19 cellular contexts compared by ENCODE assay signal in the genomic region with DNA sequence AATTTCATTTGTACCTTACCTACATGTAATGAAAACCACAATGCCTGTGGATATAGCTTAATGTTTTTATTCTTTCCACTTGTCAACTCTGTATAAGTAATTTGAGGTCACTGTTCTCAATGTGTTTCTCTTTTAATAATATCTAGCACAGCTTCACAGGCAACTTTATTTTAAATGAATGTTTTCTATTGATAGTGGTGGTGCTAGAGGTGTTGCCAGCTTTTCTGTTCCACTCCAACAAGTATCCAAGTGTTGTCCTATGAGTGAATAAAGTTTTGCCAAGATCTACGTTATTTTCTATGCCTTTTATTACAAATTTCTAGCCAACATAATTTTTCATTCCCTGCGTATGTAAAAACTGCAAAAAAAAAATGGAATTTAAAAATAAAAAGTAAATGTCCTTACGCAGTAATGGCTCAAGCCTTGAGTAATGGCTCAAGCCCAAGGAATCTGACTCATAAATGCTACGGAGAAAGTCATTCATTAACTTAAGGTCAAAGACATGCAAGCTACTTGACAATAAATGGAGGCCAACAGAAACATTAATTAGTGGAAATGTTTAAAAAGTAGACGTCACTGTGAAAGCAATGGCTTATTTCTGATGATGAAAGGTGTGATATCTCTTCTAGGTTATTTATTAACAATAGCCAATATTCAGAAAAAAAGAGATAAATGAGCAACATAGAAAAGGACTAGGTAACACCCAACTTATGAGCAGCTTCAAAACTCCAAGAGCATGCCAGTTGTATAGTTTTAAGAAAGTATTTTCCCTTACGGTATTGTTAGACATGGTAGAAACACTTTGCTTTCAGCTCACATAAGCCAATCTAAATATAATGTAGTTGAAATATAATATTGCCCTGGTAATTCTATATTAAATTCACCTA.
DNase-seq lines count a peak whose midpoint lies in the region; ATAC-seq, FAIRE-seq and TF ChIP-seq lines count a peak whose summit lies in the region.
"Had no signal": no experiment of that assay in that cellular context is flagged by ENCODE, and none has a peak within 500 bp of the region (broad histone marks: within the 10 kb centered on the region; RNA-seq: fewer than 3 reads in every experiment).

No MANE protein-coding gene starts in this region.

- no peak for TF ChIP-seq EP300 in stomach (IDR thresholded peaks at IDR 0.05)

- H3K4me3 Mint-ChIP-seq in Calu3 (ENCODE audit: low read depth, unreplicated experiment): no peak overlapping the region
- no peak overlapping the region for H3K4me3 Mint-ChIP-seq in astrocyte (ENCODE audit: unreplicated experiment)
- H3K4me3 Mint-ChIP-seq in activated T-cell treated with anti-CD3 and anti-CD28 coated beads, Interleukin-2, amount 50 U/mL, for 24 hours: no peak overlapping the region
- H3K4me3 Mint-ChIP-seq: CD8-positive, alpha-beta memory T cell; neural crest cell had no signal

- no peaks in the 10 kb centered on the region for H3K79me2 ChIP-seq in astrocyte (ENCODE audit: insufficient read depth, low read length)

- no TSS peak for BruUV-seq in Calu3 (replicated peaks; lab: Mats Ljungman, UMichigan)

- peak overlapping the region; percentile 42 for H3K27ac Mint-ChIP-seq in Calu3 (ENCODE audit: unreplicated experiment)
- peak overlapping the region; percentile 15 for H3K27ac Mint-ChIP-seq in astrocyte (ENCODE audit: unreplicated experiment)
- H3K27ac Mint-ChIP-seq in activated T-cell treated with anti-CD3 and anti-CD28 coated beads, Interleukin-2, amount 50 U/mL, for 24 hours: no peak overlapping the region
- H3K27ac Mint-ChIP-seq: CD8-positive, alpha-beta memory T cell had no signal

- no peak for FAIRE-seq in astrocyte (lab: Jason Lieb, UNC)

- no peaks in the 10 kb centered on the region for H4K20me1 ChIP-seq in astrocyte (ENCODE audit: insufficient read depth, low read length)

- H3K4me1 ChIP-seq in astrocyte (ENCODE audit: insufficient read depth, low read length) (no peaks in the 10 kb centered on the region), stomach (peaks cover 0 to 5% (median 0%) of the 10 kb centered on the region in 4 donors)
- H3K4me1 ChIP-seq: right atrium auricular region had no signal

- no peaks in the 10 kb centered on the region for H3K9me3 Mint-ChIP-seq in Calu3 (ENCODE audit: low read depth, unreplicated experiment)
- no peaks in the 10 kb centered on the region for H3K9me3 Mint-ChIP-seq in astrocyte (ENCODE audit: unreplicated experiment)
- H3K9me3 Mint-ChIP-seq in activated T-cell treated with anti-CD3 and anti-CD28 coated beads, Interleukin-2, amount 50 U/mL, for 24 hours: no peaks in the 10 kb centered on the region
- H3K9me3 Mint-ChIP-seq: CD8-positive, alpha-beta memory T cell had no signal

- H3K9ac ChIP-seq in astrocyte (ENCODE audit: low read length): no peak overlapping the region

- no peaks in the 10 kb centered on the region for H3K27me3 ChIP-seq in astrocyte (ENCODE audit: insufficient read depth, low read length)
- no peaks in the 10 kb centered on the region for H3K27me3 ChIP-seq in stomach
- H3K27me3 ChIP-seq: right atrium auricular region had no signal

- no peak for TF ChIP-seq POLR2A in stomach (IDR thresholded peaks at IDR 0.05)

- no peaks in the 10 kb centered on the region for H3K36me3 Mint-ChIP-seq in Calu3 (ENCODE audit: insufficient read depth, unreplicated experiment)
- H3K36me3 Mint-ChIP-seq in astrocyte (ENCODE audit: low read depth, unreplicated experiment): no peaks in the 10 kb centered on the region
- H3K36me3 Mint-ChIP-seq in activated T-cell treated with anti-CD3 and anti-CD28 coated beads, Interleukin-2, amount 50 U/mL, for 24 hours (ENCODE audit: low read depth): no peaks in the 10 kb centered on the region
- H3K36me3 Mint-ChIP-seq: CD8-positive, alpha-beta memory T cell had no signal

- H3K27me3 Mint-ChIP-seq in Calu3 (ENCODE audit: unreplicated experiment): no peaks in the 10 kb centered on the region
- no peaks in the 10 kb centered on the region for H3K27me3 Mint-ChIP-seq in astrocyte (ENCODE audit: low read depth, unreplicated experiment)
- H3K27me3 Mint-ChIP-seq in activated T-cell treated with anti-CD3 and anti-CD28 coated beads, Interleukin-2, amount 50 U/mL, for 24 hours: no peaks in the 10 kb centered on the region
- H3K27me3 Mint-ChIP-seq: CD8-positive, alpha-beta memory T cell had no signal

- H3K4me2 ChIP-seq in astrocyte (ENCODE audit: low read length): no peak overlapping the region

- TF ChIP-seq CTCF in Calu3 (IDR thresholded peaks at IDR 0.05; ENCODE audit: unreplicated experiment) (no peak), astrocyte (IDR thresholded peaks at IDR 0.05; ENCODE audit: insufficient read depth, low read depth, low read length) (no peak), fibroblast of pulmonary artery (IDR thresholded peaks at IDR 0.05; ENCODE audit: low read length, missing control alignments) (no peak), omental fat pad (IDR thresholded peaks at IDR 0.05) (no peak), stomach (IDR thresholded peaks at IDR 0.05) (no peak)

- H3K4me3 ChIP-seq in astrocyte (ENCODE audit: insufficient read depth, low read depth, low read length) (no peak overlapping the region), fibroblast of pulmonary artery (replicated peaks; ENCODE audit: low read depth, low read length) (no peak overlapping the region), stomach (no peak overlapping the region)
- H3K4me3 ChIP-seq: right atrium auricular region had no signal

- H3K36me3 ChIP-seq in astrocyte (ENCODE audit: insufficient read depth, low read length) (no peaks in the 10 kb centered on the region), stomach (no peaks in the 10 kb centered on the region)
- H3K36me3 ChIP-seq: right atrium auricular region had no signal

- CTCF ChIA-PET in Calu3 (lab: Charles Lee): interaction anchor here (1.0 to 1.2 kb wide), 2 partner anchors 9 to 273 kb away, joined by 3 to 4 read pairs; no protein-coding TSS in a partner anchor

- peak; percentile 73 for ATAC-seq in omental fat pad (ENCODE audit: low FRiP score)
- no peak for ATAC-seq in GM21423 (IDR thresholded peaks at IDR 0.05; ENCODE audit: unreplicated experiment)
- no peak for ATAC-seq in HG03432 (IDR thresholded peaks at IDR 0.05; ENCODE audit: unreplicated experiment)

- H3K9me3 ChIP-seq in astrocyte (ENCODE audit: insufficient read depth, low read depth, low read length): no peaks in the 10 kb centered on the region
- no peaks in the 10 kb centered on the region for H3K9me3 ChIP-seq in stomach
- H3K9me3 ChIP-seq: right atrium auricular region had no signal

- 21 to 38% (median 34%) methylated on average over 6 of the region's 6 CpGs for WGBS in stomach, 5 donors

- H3K27ac ChIP-seq in astrocyte (ENCODE audit: low read depth, low read length) (no peak overlapping the region), stomach (no peak overlapping the region)
- H3K27ac ChIP-seq: right atrium auricular region had no signal

- intact Hi-C loops in Calu3 (cut with micrococcal nuclease; ENCODE audit: unreplicated experiment): no loop called here
- intact Hi-C loops in stomach (cut with DNase I; ENCODE audit: low total_unique reads): no loop called here

- H2AFZ ChIP-seq in astrocyte (ENCODE audit: low read depth, low read length): no peak overlapping the region

- peak; percentile 9 for DNase-seq in Calu3
- DNase-seq in astrocyte (ENCODE audit: low read depth): peak; percentile 92
- DNase-seq in fibroblast of pulmonary artery (ENCODE audit: low read depth): peak; percentile 70
- no peak for DNase-seq in omental fat pad (ENCODE audit: low spot score)
- DNase-seq in activated T-cell treated with anti-CD3 and anti-CD28 coated beads, Interleukin-2, amount 50 U/mL, for 24 hours: no peak
- DNase-seq in stomach: no peak
- DNase-seq: activated CD4-positive, alpha-beta T cell treated with anti-CD3 and anti-CD28 coated beads, Interleukin-2, amount 50 U/mL, for 1 hour; activated CD8-positive, alpha-beta memory T cell treated with anti-CD3 and anti-CD28 coated beads, Interleukin-2, amount 50 U/mL, for 48 hours; activated gamma-delta T cell; amygdala; CD8-positive, alpha-beta memory T cell; DND-41; effector memory CD4-positive, alpha-beta T cell; Kasumi-1; SIG-M5 had no signal

- H3K4me1 Mint-ChIP-seq in Calu3 (ENCODE audit: low read depth, unreplicated experiment) (peaks cover 36% of the 10 kb centered on the region), astrocyte (ENCODE audit: low read depth, unreplicated experiment) (peaks cover 19% of the 10 kb centered on the region)
- H3K4me1 Mint-ChIP-seq in activated T-cell treated with anti-CD3 and anti-CD28 coated beads, Interleukin-2, amount 50 U/mL, for 24 hours (ENCODE audit: low read depth): no peaks in the 10 kb centered on the region
- H3K4me1 Mint-ChIP-seq: CD8-positive, alpha-beta memory T cell had no signal

Comparison
In these comparisons a context has a peak if more than half of its experiments do, and no peak if none do; other contexts are left out.
1. DNase-seq: peak in Calu3 (single experiment), astrocyte (single experiment) and fibroblast of pulmonary artery (single experiment); none in omental fat pad (single experiment), activated T-cell treated with anti-CD3 and anti-CD28 coated beads, Interleukin-2, amount 50 U/mL, for 24 hours (single experiment) and stomach (single experiment).